In the genomic region with DNA sequence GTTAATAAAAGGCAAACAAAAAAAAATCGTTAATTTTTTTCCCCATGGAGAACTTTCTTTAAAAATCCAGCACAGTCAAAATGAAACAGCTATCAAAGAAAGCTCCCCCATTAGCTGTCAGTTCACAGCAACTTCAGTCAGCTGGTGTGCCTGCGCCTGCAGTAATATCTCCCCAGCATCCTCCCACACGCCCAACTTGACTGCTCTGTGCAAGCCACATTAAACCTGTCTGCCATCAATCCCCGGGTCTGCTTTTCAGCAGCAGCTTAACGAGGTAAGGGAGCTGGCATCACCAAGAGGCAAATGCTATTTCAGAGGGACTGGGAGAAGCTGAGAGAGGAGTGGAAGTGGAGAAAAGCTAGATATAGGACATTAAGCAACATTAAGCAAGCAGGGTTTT, we compare ENCODE assay signal across 10 cellular contexts.
DNase-seq lines count a peak whose midpoint lies in the region; ATAC-seq and TF ChIP-seq lines count a peak whose summit lies in the region.
"Had no signal": no experiment of that assay in that cellular context is flagged by ENCODE, and none has a peak within 500 bp of the region (broad histone marks: within the 10 kb centered on the region; RNA-seq: fewer than 3 reads in every experiment).

No MANE protein-coding gene starts in this region.

- H3K4me3 ChIP-seq in right atrium auricular region: no peak overlapping the region
- H3K4me3 ChIP-seq in coronary artery: no peak overlapping the region
- H3K4me3 ChIP-seq: tibial nerve had no signal

- TF ChIP-seq CTCF in right atrium auricular region (IDR thresholded peaks at IDR 0.05): no peak
- no peak for TF ChIP-seq CTCF in coronary artery (IDR thresholded peaks at IDR 0.05)

- H3K9me3 ChIP-seq in right atrium auricular region: no peaks in the 10 kb centered on the region
- H3K9me3 ChIP-seq: tibial nerve had no signal

- H3K27ac ChIP-seq in right atrium auricular region (no peak overlapping the region), coronary artery (no peak overlapping the region)

- no peaks in the 10 kb centered on the region for H3K27me3 ChIP-seq in right atrium auricular region
- H3K27me3 ChIP-seq: tibial nerve had no signal

- ATAC-seq in Right ventricle myocardium inferior (peak; percentile 34), HG03439 (IDR thresholded peaks at IDR 0.05; ENCODE audit: unreplicated experiment) (peak; percentile 69), HG03280 (IDR thresholded peaks at IDR 0.05; ENCODE audit: unreplicated experiment) (no peak), esophagus mucosa (no peak)

- DNase-seq in Right ventricle myocardium inferior (ENCODE audit: missing footprints) (no peak), right atrium auricular region (ENCODE audit: low spot score) (no peak), cerebellum (ENCODE audit: low spot score) (peak; percentile 38), coronary artery (ENCODE audit: low spot score) (no peak), AG08396 (ENCODE audit: low spot score) (no peak)
- DNase-seq: NCI-H1048 had no signal

- H3K4me1 ChIP-seq in right atrium auricular region: no peaks in the 10 kb centered on the region
- H3K4me1 ChIP-seq: tibial nerve had no signal

- no peaks in the 10 kb centered on the region for H3K36me3 ChIP-seq in right atrium auricular region
- H3K36me3 ChIP-seq: tibial nerve had no signal

- intact Hi-C loops in Right ventricle myocardium inferior (cut with DNase I): no loop called here

Comparison
In these comparisons a context has a peak if more than half of its experiments do, and no peak if none do; other contexts are left out.
1. ATAC-seq: peak in Right ventricle myocardium inferior (single experiment) and HG03439 (single experiment); none in HG03280 (single experiment) and esophagus mucosa (single experiment).